ENCODE assay signal across 8 cellular contexts in the genomic region with DNA sequence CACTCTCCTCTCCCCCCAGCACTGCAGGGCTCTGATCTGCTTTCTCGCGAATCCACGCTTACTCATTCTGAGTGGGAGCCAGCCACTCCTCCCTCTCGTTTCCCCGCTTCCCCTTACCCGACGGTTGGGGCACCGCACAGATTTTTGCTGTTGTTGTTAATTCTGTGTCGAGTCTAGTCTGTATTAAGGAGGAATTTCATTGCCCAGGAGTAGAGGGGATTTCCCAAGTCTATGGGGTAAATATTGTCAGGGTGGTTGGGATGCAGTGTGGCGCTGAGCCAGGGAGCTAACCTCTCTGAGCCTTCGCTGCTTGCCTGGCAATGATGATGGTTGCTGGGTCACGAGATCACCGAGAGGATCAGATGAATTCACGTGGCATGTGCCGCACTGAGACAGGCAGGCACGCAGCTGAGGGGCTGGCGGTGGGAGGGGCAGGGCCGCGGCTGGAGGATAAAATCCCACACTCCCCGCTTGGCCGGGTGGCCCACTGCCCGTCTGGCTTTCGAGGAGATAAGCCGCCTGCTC. TPM values are rescaled to one million over a fixed set of nuclear protein-coding genes. Genes with fewer than 3 reads are reported as not detected.
DNase-seq lines count a peak whose midpoint lies in the region; ATAC-seq and TF ChIP-seq lines count a peak whose summit lies in the region.

No MANE protein-coding gene starts in this region.

- H3K27ac ChIP-seq in brain microvascular endothelial cell = no peak overlapping the region
- H3K27ac ChIP-seq in tibial nerve = peak overlapping the region in 3 of 4 donors; percentile 5 to 85 (median 81)

- H3K9me3 ChIP-seq in tibial nerve = no peaks in the 10 kb centered on the region

- H3K27me3 ChIP-seq in brain microvascular endothelial cell (replicated peaks) = no peaks in the 10 kb centered on the region
- H3K27me3 ChIP-seq in tibial nerve = no peaks in the 10 kb centered on the region

- H3K4me3 ChIP-seq in brain microvascular endothelial cell (ENCODE audit: low read depth, low read length) (no peak overlapping the region), tibial nerve (no peak overlapping the region)

- no peak for TF ChIP-seq POLR2A in tibial nerve (IDR thresholded peaks at IDR 0.05)

- in situ Hi-C loops in brain microvascular endothelial cell (cut with HindIII; ENCODE audit: low pct_ligation_motif_present, low sequenced_read_pairs) = no loop called here

- WGBS in tibial nerve, 2 donors = 13 to 17% methylated on average over 23 to 24 of the region's 24 CpGs

- ATAC-seq in HG02840 (IDR thresholded peaks at IDR 0.05; ENCODE audit: low FRiP score, unreplicated experiment) = no peak

- peak in 1 of 2 donors; percentile 54 for TF ChIP-seq EP300 in tibial nerve (IDR thresholded peaks at IDR 0.05)

- no peaks in the 10 kb centered on the region for H3K36me3 ChIP-seq in brain microvascular endothelial cell (replicated peaks)
- no peaks in the 10 kb centered on the region for H3K36me3 ChIP-seq in tibial nerve

- TF ChIP-seq CTCF in brain microvascular endothelial cell (IDR thresholded peaks at IDR 0.05; ENCODE audit: low read depth, low read length, missing control alignments) (no peak), tibial nerve (IDR thresholded peaks at IDR 0.05) (no peak)

- peaks cover 3 to 90% (median 69%) of the 10 kb centered on the region in 4 donors for H3K4me1 ChIP-seq in tibial nerve

- DNase-seq in activated naive CD4-positive, alpha-beta T cell treated with Interleukin-2 at 50 U/mL for 16 hours = peak; percentile 30
- no peak for DNase-seq in activated naive CD4-positive, alpha-beta T cell treated with anti-CD3 and anti-CD28 coated beads, Interleukin-2, amount 50 U/mL, for 16 hours
- DNase-seq in brain microvascular endothelial cell (peak; percentile 16), lung microvascular endothelial cell (ENCODE audit: low read depth in 2 of 2) (peak; percentile 76 to 87), tibial nerve (ENCODE audit: low spot score in 2 of 2) (peak in 1 of 2 donors; percentile 57), DMS114 treated with DMSO at 0.1 percent for 48 hours (lab: John Stamatoyannopoulos, UW; ENCODE audit: unreplicated experiment) (no peak)
- DNase-seq in stimulated activated naive CD4-positive, alpha-beta T cell (lab: John Stamatoyannopoulos, UW) = no peak

RNA-seq across cellular contexts. Expression of gene NCOR2, which starts 18.5 kb away (rescaled TPM):
- total RNA-seq in lung microvascular endothelial cell (10.5 TPM in 2 replicates), tibial nerve (100 to 1,000 TPM; 211 to 265 (median 225) TPM)

Comparison
In these comparisons a context has a peak if more than half of its experiments do, and no peak if none do; other contexts are left out.
1. DNase-seq: peak in activated naive CD4-positive, alpha-beta T cell treated with Interleukin-2 at 50 U/mL for 16 hours (single experiment), brain microvascular endothelial cell (single experiment) and lung microvascular endothelial cell (2 of 2); none in activated naive CD4-positive, alpha-beta T cell treated with anti-CD3 and anti-CD28 coated beads, Interleukin-2, amount 50 U/mL, for 16 hours (single experiment), stimulated activated naive CD4-positive, alpha-beta T cell (0 of 6) and DMS114 treated with DMSO at 0.1 percent for 48 hours (single experiment).
2. RNA of gene NCOR2, which starts 18.5 kb away (total RNA-seq): 211 to 265 TPM in tibial nerve; 10.5 TPM in lung microvascular endothelial cell; every median in the first group is over 10 times any median in the second.